Comparison of ENCODE assay signal across 10 cellular contexts in genomic region chr2:205731521-205731965, GRCh38. TPM values are rescaled to one million over a fixed set of nuclear protein-coding genes. Genes with fewer than 3 reads are reported as not detected.
A peak's percentile ranks its signal among the peaks of the same experiment; 100 is the strongest.
DNase-seq lines count a peak whose midpoint lies in the region; ATAC-seq and TF ChIP-seq lines count a peak whose summit lies in the region.
"Had no signal": no experiment of that assay in that cellular context is flagged by ENCODE, and none has a peak within 500 bp of the region (broad histone marks: within the 10 kb centered on the region; RNA-seq: fewer than 3 reads in every experiment).

No MANE protein-coding gene starts in this region.

- no peaks in the 10 kb centered on the region for H3K9me3 ChIP-seq in esophagus squamous epithelium
- H3K9me3 ChIP-seq in stomach, result no peaks in the 10 kb centered on the region
- no peaks in the 10 kb centered on the region for H3K9me3 ChIP-seq in adrenal gland (replicated peaks in 1 of 3)
- H3K9me3 ChIP-seq: heart left ventricle had no signal

- no peak overlapping the region for H3K4me3 ChIP-seq in esophagus squamous epithelium
- no peak overlapping the region for H3K4me3 ChIP-seq in stomach
- no peak overlapping the region for H3K4me3 ChIP-seq in adrenal gland
- H3K4me3 ChIP-seq: heart left ventricle had no signal

- H3K4me1 ChIP-seq in esophagus squamous epithelium (peaks cover 0 to 44% (median 15%) of the 10 kb centered on the region in 3 donors), stomach (peaks cover 0 to 85% (median 52%) of the 10 kb centered on the region in 4 donors), adrenal gland (replicated peaks in 1 of 2) (peaks cover 23 to 40% of the 10 kb centered on the region in 2 donors)

- intact Hi-C loops in esophagus squamous epithelium (cut with DNase I), result no loop called here
- intact Hi-C loops in stomach (cut with DNase I; ENCODE audit: low total_unique reads), result no loop called here
- intact Hi-C loops in adrenal gland (cut with DNase I), result no loop called here
- intact Hi-C loops in sciatic nerve (cut with DNase I), result no loop called here

- TF ChIP-seq POLR2A in esophagus squamous epithelium (IDR thresholded peaks at IDR 0.05), result no peak
- no peak for TF ChIP-seq POLR2A in stomach (IDR thresholded peaks at IDR 0.05)
- TF ChIP-seq POLR2A in adrenal gland (IDR thresholded peaks at IDR 0.05), result no peak

- H3K27me3 ChIP-seq in esophagus squamous epithelium (no peaks in the 10 kb centered on the region), stomach (no peaks in the 10 kb centered on the region), adrenal gland (no peaks in the 10 kb centered on the region)
- H3K27me3 ChIP-seq: heart left ventricle had no signal

- TF ChIP-seq CTCF in esophagus squamous epithelium (IDR thresholded peaks at IDR 0.05) (no peak), stomach (IDR thresholded peaks at IDR 0.05) (no peak), adrenal gland (IDR thresholded peaks at IDR 0.05) (no peak)

- H3K36me3 ChIP-seq in esophagus squamous epithelium (peaks cover 0 to 48% (median 2%) of the 10 kb centered on the region in 3 donors), stomach (peaks cover 24 to 58% (median 28%) of the 10 kb centered on the region in 4 donors), adrenal gland (replicated peaks in 1 of 2) (peaks cover 0 to 67% of the 10 kb centered on the region in 2 donors)

- no peak for TF ChIP-seq EP300 in stomach (IDR thresholded peaks at IDR 0.05)

- 63 to 78% methylated on average over 5 of the region's 5 CpGs for whole genome bisulfite sequencing in esophagus squamous epithelium, 2 donors
- 41 to 59% (median 43%) methylated on average over 5 of the region's 5 CpGs for WGBS in stomach, 5 donors
- 46 to 70% (median 62%) methylated on average over 5 of the region's 5 CpGs for WGBS in adrenal gland, 4 donors

- H3K27ac ChIP-seq in esophagus squamous epithelium, result peak overlapping the region in 3 of 4 donors; percentile 61 to 84 (median 80)
- H3K27ac ChIP-seq in stomach, result peak overlapping the region in 4 of 5 donors; percentile 9 to 76 (median 66)
- peak overlapping the region in 2 of 5 donors; percentile 10 to 84 for H3K27ac ChIP-seq in adrenal gland

- no peak for DNase-seq in esophagus squamous epithelium (lab: John Stamatoyannopoulos, UW)
- no peak for DNase-seq in stomach
- no peak for DNase-seq in adrenal gland
- no peak for DNase-seq in NCI-H69 (lab: John Stamatoyannopoulos, UW)
- DNase-seq in NOMO-1 treated with dmso at 0.1 percent for 144 hours (lab: John Stamatoyannopoulos, UW; ENCODE audit: unreplicated experiment), result no peak
- DNase-seq in sciatic nerve (ENCODE audit: low spot score), result no peak
- DNase-seq: heart left ventricle, T-helper 2 cell had no signal

- ATAC-seq in GM19025 (IDR thresholded peaks at IDR 0.05; ENCODE audit: low read depth, unreplicated experiment) (peak; percentile 77), HG03095 (IDR thresholded peaks at IDR 0.05; ENCODE audit: unreplicated experiment) (peak; percentile 76), sciatic nerve (no peak)

RNA-seq across cellular contexts. Expression of gene NRP2, which starts 49.2 kb away (rescaled TPM):
- 10 to 100 TPM in 3 of 4 donors, 1 to 10 TPM in 1; 7.1 to 58.6 (median 21.4) TPM for total RNA-seq in esophagus squamous epithelium
- 100 to 1,000 TPM in 2 of 5 donors, 10 to 100 TPM in 3; 21.0 to 166 (median 56.9) TPM for total RNA-seq in stomach
- polyA plus RNA-seq in stomach, result 10 to 100 TPM in 1 of 3 donors, 1 to 10 TPM in 1, under 1 TPM in 1; 0.92 to 13.2 (median 2.9) TPM
- 100 to 1,000 TPM in 5 of 8 donors, 10 to 100 TPM in 3; 58.9 to 205 (median 120) TPM for total RNA-seq in adrenal gland
- polyA plus RNA-seq in adrenal gland, result 10 to 100 TPM; 27.6 to 42.2 (median 32.5) TPM
- total RNA-seq in sciatic nerve, result 316 TPM
